11 cellular contexts compared by ENCODE assay signal in the genomic region with DNA sequence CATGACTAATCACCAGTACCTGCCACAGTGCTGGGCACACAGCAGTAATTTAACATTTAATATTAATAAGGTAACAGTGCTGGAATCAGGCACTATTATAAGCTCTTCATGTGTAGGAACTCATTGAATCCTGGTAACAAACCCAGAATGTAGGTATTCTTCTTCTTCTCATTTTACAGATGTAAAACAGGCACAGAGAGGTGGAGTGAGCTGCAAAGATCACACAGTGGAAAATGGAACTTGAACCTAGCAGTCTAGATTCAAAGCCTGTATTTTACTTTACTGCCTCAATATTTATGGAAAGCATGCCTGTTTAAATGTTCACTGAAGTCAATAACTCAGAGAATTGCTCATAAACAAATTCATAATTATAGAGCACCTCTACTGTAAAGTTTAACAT. TPM values are rescaled to one million over a fixed set of nuclear protein-coding genes. Genes with fewer than 3 reads are reported as not detected.
"Had no signal": no experiment of that assay in that cellular context is flagged by ENCODE, and none has a peak within 500 bp of the region (broad histone marks: within the 10 kb centered on the region; RNA-seq: fewer than 3 reads in every experiment).

No MANE protein-coding gene starts in this region.

- H3K4me1 ChIP-seq: HAP-1 had no signal

- H3K4me2 ChIP-seq: GM23338 had no signal

- H3K9me3 ChIP-seq: HAP-1 had no signal

- H3K4me3 Mint-ChIP-seq: GM23338, H9, HFFc6 had no signal

- H3K9me3 Mint-ChIP-seq: GM23338 had no signal

- H3K27ac Mint-ChIP-seq: GM23338, H9, HFFc6 had no signal

- ATAC-seq: GM23338, HCT116 had no signal

- FAIRE-seq: H1, H54 had no signal

- DNase-seq: GM23248, GOT3, H7, H9, HCEC 1CT, HFFc6 had no signal

- H3K4me3 ChIP-seq: GM23248, GM23338, HAP-1 had no signal

- H3K9ac ChIP-seq: GM23248 had no signal

- H3K27ac ChIP-seq: GM23248 had no signal

- H2AFZ ChIP-seq: GM23248, GM23338 had no signal

RNA-seq across cellular contexts. Expression of gene TXNDC2, which starts 24.3 kb away (rescaled TPM):
- total RNA-seq: GM23248, GM23338, H7 had no signal
- polyA plus RNA-seq: GM23248, H1 had no signal
